ENCODE assay signal across 27 cellular contexts in genomic region chr15:59028387-59028955, GRCh38. TPM values are rescaled to one million over a fixed set of nuclear protein-coding genes. Genes with fewer than 3 reads are reported as not detected.
DNase-seq lines count a peak whose midpoint lies in the region; ATAC-seq and TF ChIP-seq lines count a peak whose summit lies in the region.
"Had no signal": no experiment of that assay in that cellular context is flagged by ENCODE, and none has a peak within 500 bp of the region (broad histone marks: within the 10 kb centered on the region; RNA-seq: fewer than 3 reads in every experiment).

No MANE protein-coding gene starts in this region.

- H3K9me3 Mint-ChIP-seq in activated CD4-positive, alpha-beta T cell treated with anti-CD3 and anti-CD28 coated beads for 36 hours (ENCODE audit: low read depth): no peaks in the 10 kb centered on the region
- H3K9me3 Mint-ChIP-seq in activated naive CD8-positive, alpha-beta T cell (ENCODE audit: low read depth): no peaks in the 10 kb centered on the region
- no peaks in the 10 kb centered on the region for H3K9me3 Mint-ChIP-seq in activated naive CD8-positive, alpha-beta T cell treated with anti-CD3 and anti-CD28 coated beads for 36 hours
- H3K9me3 Mint-ChIP-seq in naive thymus-derived CD4-positive, alpha-beta T cell: no peaks in the 10 kb centered on the region
- H3K9me3 Mint-ChIP-seq: CD4-positive, alpha-beta T cell; H9 had no signal

- H3K27me3 Mint-ChIP-seq in activated CD4-positive, alpha-beta T cell treated with anti-CD3 and anti-CD28 coated beads for 36 hours: no peaks in the 10 kb centered on the region
- H3K27me3 Mint-ChIP-seq in activated naive CD8-positive, alpha-beta T cell: no peaks in the 10 kb centered on the region
- no peaks in the 10 kb centered on the region for H3K27me3 Mint-ChIP-seq in activated naive CD8-positive, alpha-beta T cell treated with anti-CD3 and anti-CD28 coated beads for 36 hours
- H3K27me3 Mint-ChIP-seq in naive thymus-derived CD4-positive, alpha-beta T cell: no peaks in the 10 kb centered on the region
- H3K27me3 Mint-ChIP-seq: CD4-positive, alpha-beta T cell had no signal

- H3K4me1 Mint-ChIP-seq in activated CD4-positive, alpha-beta T cell treated with anti-CD3 and anti-CD28 coated beads for 36 hours: peaks cover 38% of the 10 kb centered on the region
- H3K4me1 Mint-ChIP-seq in activated naive CD8-positive, alpha-beta T cell (ENCODE audit: low read depth): peaks cover 44% of the 10 kb centered on the region
- peaks cover 31% of the 10 kb centered on the region for H3K4me1 Mint-ChIP-seq in activated naive CD8-positive, alpha-beta T cell treated with anti-CD3 and anti-CD28 coated beads for 36 hours
- H3K4me1 Mint-ChIP-seq in naive thymus-derived CD4-positive, alpha-beta T cell: peaks cover 17 to 70% (median 49%) of the 10 kb centered on the region in 7 donors

- POLR2A ChIA-PET in activated CD4-positive, alpha-beta T cell treated with anti-CD3 and anti-CD28 coated beads for 36 hours (lab: Charles Lee): interaction anchor here (0.7 kb wide), 1 partner anchor 127 kb away, joined by 4 read pairs; no protein-coding TSS in a partner anchor
- POLR2A ChIA-PET in naive thymus-derived CD4-positive, alpha-beta T cell (lab: Charles Lee): no interaction called here

- H3K9me3 ChIP-seq in naive thymus-derived CD4-positive, alpha-beta T cell (ENCODE audit: control insufficient read depth in 2 of 3, low read length in 3 of 3): no peaks in the 10 kb centered on the region
- H3K9me3 ChIP-seq: BLaER1 had no signal

- no peaks in the 10 kb centered on the region for H3K4me1 ChIP-seq in naive thymus-derived CD4-positive, alpha-beta T cell (ENCODE audit: control insufficient read depth in 2 of 2, insufficient read depth in 2 of 2, low read length in 2 of 2)
- H3K4me1 ChIP-seq: BLaER1 had no signal

- H3K4me3 ChIP-seq in epithelial cell of esophagus (ENCODE audit: low read length): no peak overlapping the region
- no peak overlapping the region for H3K4me3 ChIP-seq in naive thymus-derived CD4-positive, alpha-beta T cell (ENCODE audit: low read length)
- H3K4me3 ChIP-seq: BLaER1, GM23248 had no signal

- ATAC-seq in activated CD4-positive, alpha-beta T cell treated with anti-CD3 and anti-CD28 coated beads for 36 hours: peak; percentile 75
- no peak for ATAC-seq in omental fat pad (ENCODE audit: low FRiP score)
- ATAC-seq in naive thymus-derived CD4-positive, alpha-beta T cell: no peak
- no peak for ATAC-seq in HG02981 (IDR thresholded peaks at IDR 0.05; ENCODE audit: unreplicated experiment)

- intact Hi-C loops in activated CD4-positive, alpha-beta T cell treated with anti-CD3 and anti-CD28 coated beads for 36 hours (cut with DNase I, micrococcal nuclease): loop anchor here in 1 of 2 experiments (1.0 to 5.0 kb wide), 3 partner anchors 11 to 96 kb away; partner anchors contain the start of gene RNF111
- intact Hi-C loops in naive thymus-derived CD4-positive, alpha-beta T cell (cut with micrococcal nuclease): no loop called here

- peaks cover 0 to 18% (median 3%) of the 10 kb centered on the region in 3 experiments for H3K36me3 ChIP-seq in naive thymus-derived CD4-positive, alpha-beta T cell (ENCODE audit: control insufficient read depth in 2 of 3, insufficient read depth in 3 of 3, low read length in 3 of 3)

- no peak overlapping the region for H3K4me3 Mint-ChIP-seq in activated CD4-positive, alpha-beta T cell treated with anti-CD3 and anti-CD28 coated beads for 36 hours
- H3K4me3 Mint-ChIP-seq in activated naive CD8-positive, alpha-beta T cell: no peak overlapping the region
- no peak overlapping the region for H3K4me3 Mint-ChIP-seq in activated naive CD8-positive, alpha-beta T cell treated with anti-CD3 and anti-CD28 coated beads for 36 hours
- no peak overlapping the region for H3K4me3 Mint-ChIP-seq in naive thymus-derived CD4-positive, alpha-beta T cell
- H3K4me3 Mint-ChIP-seq: CD4-positive, alpha-beta T cell; H9 had no signal

- DNase-seq in activated CD4-positive, alpha-beta T cell treated with anti-CD3 and anti-CD28 coated beads for 36 hours: no peak
- no peak for DNase-seq in activated CD4-positive, alpha-beta T cell treated with anti-CD3 and anti-CD28 coated beads for 1 hour
- DNase-seq in activated naive CD8-positive, alpha-beta T cell treated with anti-CD3 and anti-CD28 coated beads for 36 hours: no peak
- DNase-seq in epithelial cell of esophagus (ENCODE audit: low read depth) (peak; percentile 5), omental fat pad (ENCODE audit: low spot score) (no peak)
- DNase-seq in naive thymus-derived CD4-positive, alpha-beta T cell: no peak
- DNase-seq: ACHN; CD4-positive, alpha-beta T cell; COR-L47; DMS 273 treated with DMSO at 0.1 percent for 48 hours; DND-41; GM23248; H9; IMR-90; MV-4-11; NCI-H1105 treated with DMSO at 0.1 percent for 48 hours; NCI-H2029 treated with DMSO at 0.1 percent for 48 hours; NCI-H226; NCI-H510A treated with DMSO at 0.1 percent for 48 hours; NCI-H748 treated with DMSO at 0.1 percent for 48 hours; SIG-M5 had no signal

- TF ChIP-seq CTCF in epithelial cell of esophagus (IDR thresholded peaks at IDR 0.05; ENCODE audit: insufficient read depth, low read depth, low read length, missing control alignments) (no peak), omental fat pad (IDR thresholded peaks at IDR 0.05) (no peak)

- no peak overlapping the region for H3K27ac Mint-ChIP-seq in activated CD4-positive, alpha-beta T cell treated with anti-CD3 and anti-CD28 coated beads for 36 hours
- H3K27ac Mint-ChIP-seq in activated naive CD8-positive, alpha-beta T cell: peak overlapping the region; percentile 12
- H3K27ac Mint-ChIP-seq in activated naive CD8-positive, alpha-beta T cell treated with anti-CD3 and anti-CD28 coated beads for 36 hours: no peak overlapping the region
- H3K27ac Mint-ChIP-seq in naive thymus-derived CD4-positive, alpha-beta T cell: no peak overlapping the region
- H3K27ac Mint-ChIP-seq: CD4-positive, alpha-beta T cell; H9 had no signal

- H3K27ac ChIP-seq in naive thymus-derived CD4-positive, alpha-beta T cell (ENCODE audit: low read depth, low read length): no peak overlapping the region
- H3K27ac ChIP-seq: 22Rv1, BLaER1, GM23248, KMS-11, RWPE1 had no signal

- no peaks in the 10 kb centered on the region for H3K27me3 ChIP-seq in naive thymus-derived CD4-positive, alpha-beta T cell (ENCODE audit: control insufficient read depth in 2 of 2, insufficient read depth in 2 of 2, low read length in 2 of 2)
- H3K27me3 ChIP-seq: BLaER1 had no signal

- peaks cover 33% of the 10 kb centered on the region for H3K36me3 Mint-ChIP-seq in activated CD4-positive, alpha-beta T cell treated with anti-CD3 and anti-CD28 coated beads for 36 hours (ENCODE audit: low read depth)
- H3K36me3 Mint-ChIP-seq in activated naive CD8-positive, alpha-beta T cell: peaks cover 13% of the 10 kb centered on the region
- peaks cover 28% of the 10 kb centered on the region for H3K36me3 Mint-ChIP-seq in activated naive CD8-positive, alpha-beta T cell treated with anti-CD3 and anti-CD28 coated beads for 36 hours
- H3K36me3 Mint-ChIP-seq in naive thymus-derived CD4-positive, alpha-beta T cell: peaks cover 16 to 50% (median 36%) of the 10 kb centered on the region in 5 donors

- CTCF ChIA-PET in activated CD4-positive, alpha-beta T cell treated with anti-CD3 and anti-CD28 coated beads for 36 hours (lab: Charles Lee): interaction anchor here (0.6 to 1.4 kb wide), 2 partner anchors 9 to 48 kb away, joined by 3 read pairs; no protein-coding TSS in a partner anchor
- CTCF ChIA-PET in naive thymus-derived CD4-positive, alpha-beta T cell (lab: Charles Lee): interaction anchor here (0.6 to 1.1 kb wide), 3 partner anchors 14 to 500 kb away, joined by 3 to 4 read pairs (median 3); no protein-coding TSS in a partner anchor

RNA-seq across cellular contexts. Expression of gene RNF111, which starts 41.0 kb away (rescaled TPM):
- 10 to 100 TPM; 27.0 to 36.0 TPM for total RNA-seq in activated CD4-positive, alpha-beta T cell treated with anti-CD3 and anti-CD28 coated beads for 36 hours
- total RNA-seq in activated naive CD8-positive, alpha-beta T cell treated with anti-CD3 and anti-CD28 coated beads for 36 hours: 10 to 100 TPM; 19.9 to 23.1 TPM
- 10 to 100 TPM; 15.4 to 28.7 (median 24.1) TPM for total RNA-seq in omental fat pad
- total RNA-seq in naive thymus-derived CD4-positive, alpha-beta T cell: 10 to 100 TPM; 50.8 to 61.1 (median 57.9) TPM
- polyA plus RNA-seq in naive thymus-derived CD4-positive, alpha-beta T cell: 10 to 100 TPM; 16.1 to 16.7 TPM
